Comparison of ENCODE assay signal across 1 cellular context in the genomic region with DNA sequence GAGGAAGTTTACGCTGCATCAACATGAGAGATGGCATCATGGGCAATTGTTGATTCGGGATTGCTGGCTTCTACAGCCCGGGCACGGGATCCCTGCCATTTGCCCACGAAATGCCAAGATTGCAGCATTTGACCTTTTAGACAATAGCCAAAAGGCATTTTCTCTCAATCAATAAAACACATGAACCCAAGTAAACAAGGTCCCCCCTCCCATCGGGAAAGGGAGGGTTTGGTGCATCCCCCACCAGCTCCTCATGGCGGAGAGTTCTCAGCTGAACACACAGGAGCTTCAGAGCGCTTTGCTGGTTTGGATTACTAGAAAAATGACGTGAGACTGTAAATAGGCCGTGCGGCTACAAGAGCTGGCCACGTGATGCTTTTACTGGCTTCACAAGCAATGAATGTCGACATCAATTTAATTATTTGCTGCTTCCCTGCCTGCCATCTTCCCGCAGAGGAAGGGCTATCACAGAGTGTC.
TF ChIP-seq lines count a peak whose summit lies in the region.

No MANE protein-coding gene starts in this region.

TF ChIP-seq in HepG2, 621 proteins besides CTCF, POLR2A, EP300 and RAD21 (continued from another document and continues in another):
- TF ChIP-seq ZNF431 (CRISPR knock-in tag; IDR thresholded peaks at IDR 0.05; ENCODE audit: borderline replicate concordance, low read depth) (no peak), TBX2 (CRISPR knock-in tag; IDR thresholded peaks at IDR 0.05; ENCODE audit: borderline replicate concordance) (no peak), MED13 (CRISPR knock-in tag; IDR thresholded peaks at IDR 0.05) (no peak), ZNF224 (CRISPR knock-in tag; IDR thresholded peaks at IDR 0.05) (no peak), FOXK1 (CRISPR knock-in tag; IDR thresholded peaks at IDR 0.05; ENCODE audit: borderline replicate concordance, low read depth) (peak; percentile 18; the same call in 1 of the 2 replicates), GFI1 (CRISPR knock-in tag; IDR thresholded peaks at IDR 0.05; ENCODE audit: borderline replicate concordance) (no peak), PTBP1 (IDR thresholded peaks at IDR 0.05; ENCODE audit: low read depth, low read length, poor library complexity, severe bottlenecking) (no peak), ZNF556 (CRISPR knock-in tag; IDR thresholded peaks at IDR 0.05; ENCODE audit: borderline replicate concordance) (no peak), USF2 (IDR thresholded peaks at IDR 0.05; ENCODE audit: low read depth, low read length) (peak; percentile 61), USF2 (CRISPR knock-in tag; IDR thresholded peaks at IDR 0.05; ENCODE audit: borderline replicate concordance) (peak; percentile 38; the same call in 1 of the 2 replicates), KLF11 (CRISPR knock-in tag; IDR thresholded peaks at IDR 0.05) (no peak), MAF1 (CRISPR knock-in tag; IDR thresholded peaks at IDR 0.05; ENCODE audit: borderline replicate concordance) (no peak), ZNF501 (CRISPR knock-in tag; IDR thresholded peaks at IDR 0.05) (no peak), NONO (IDR thresholded peaks at IDR 0.05) (no peak), NONO (CRISPR knock-in tag; conservative IDR thresholded peaks at IDR 0.05) (no peak), ZBTB7A (CRISPR knock-in tag; IDR thresholded peaks at IDR 0.05) (no peak), ZNF619 (CRISPR knock-in tag; IDR thresholded peaks at IDR 0.05) (no peak), SOX6 (IDR thresholded peaks at IDR 0.05) (no peak), SOX6 (CRISPR knock-in tag; IDR thresholded peaks at IDR 0.05) (peak; percentile 40; the same call in 1 of the 2 replicates), FOXA1 (IDR thresholded peaks at IDR 0.05) (no peak), FOXA1 (CRISPR knock-in tag; IDR thresholded peaks at IDR 0.05) (peak; percentile 35; the same call in 1 of the 2 replicates), SOX13 (IDR thresholded peaks at IDR 0.05) (no peak), SOX13 (CRISPR knock-in tag; conservative IDR thresholded peaks at IDR 0.05 in 1 of 2, IDR thresholded peaks at IDR 0.05 in 1 of 2) (0 out of 4 replicates have a peak, but pooled peaks of 1 of the 2 experiments have one; percentile 24), TCF7L2 (IDR thresholded peaks at IDR 0.05; ENCODE audit: low read depth, low read length) (no peak), KLF13 (CRISPR knock-in tag; IDR thresholded peaks at IDR 0.05) (no peak), TCF12 (IDR thresholded peaks at IDR 0.05) (no peak), TCF12 (CRISPR knock-in tag; IDR thresholded peaks at IDR 0.05) (no peak), ZBTB8A (CRISPR knock-in tag; IDR thresholded peaks at IDR 0.05; ENCODE audit: borderline replicate concordance, low read depth) (no peak), ZNF780A (CRISPR knock-in tag; IDR thresholded peaks at IDR 0.05) (no peak), CSRNP1 (CRISPR knock-in tag; IDR thresholded peaks at IDR 0.05) (no peak), ZFP62 (CRISPR knock-in tag; IDR thresholded peaks at IDR 0.05) (no peak), ZNF660 (CRISPR knock-in tag; IDR thresholded peaks at IDR 0.05; ENCODE audit: borderline replicate concordance, low read depth) (no peak), ZNF792 (CRISPR knock-in tag; IDR thresholded peaks at IDR 0.05) (no peak), JDP2 (CRISPR knock-in tag; IDR thresholded peaks at IDR 0.05; ENCODE audit: borderline replicate concordance) (no peak)
- TF ChIP-seq, protein P1, sequence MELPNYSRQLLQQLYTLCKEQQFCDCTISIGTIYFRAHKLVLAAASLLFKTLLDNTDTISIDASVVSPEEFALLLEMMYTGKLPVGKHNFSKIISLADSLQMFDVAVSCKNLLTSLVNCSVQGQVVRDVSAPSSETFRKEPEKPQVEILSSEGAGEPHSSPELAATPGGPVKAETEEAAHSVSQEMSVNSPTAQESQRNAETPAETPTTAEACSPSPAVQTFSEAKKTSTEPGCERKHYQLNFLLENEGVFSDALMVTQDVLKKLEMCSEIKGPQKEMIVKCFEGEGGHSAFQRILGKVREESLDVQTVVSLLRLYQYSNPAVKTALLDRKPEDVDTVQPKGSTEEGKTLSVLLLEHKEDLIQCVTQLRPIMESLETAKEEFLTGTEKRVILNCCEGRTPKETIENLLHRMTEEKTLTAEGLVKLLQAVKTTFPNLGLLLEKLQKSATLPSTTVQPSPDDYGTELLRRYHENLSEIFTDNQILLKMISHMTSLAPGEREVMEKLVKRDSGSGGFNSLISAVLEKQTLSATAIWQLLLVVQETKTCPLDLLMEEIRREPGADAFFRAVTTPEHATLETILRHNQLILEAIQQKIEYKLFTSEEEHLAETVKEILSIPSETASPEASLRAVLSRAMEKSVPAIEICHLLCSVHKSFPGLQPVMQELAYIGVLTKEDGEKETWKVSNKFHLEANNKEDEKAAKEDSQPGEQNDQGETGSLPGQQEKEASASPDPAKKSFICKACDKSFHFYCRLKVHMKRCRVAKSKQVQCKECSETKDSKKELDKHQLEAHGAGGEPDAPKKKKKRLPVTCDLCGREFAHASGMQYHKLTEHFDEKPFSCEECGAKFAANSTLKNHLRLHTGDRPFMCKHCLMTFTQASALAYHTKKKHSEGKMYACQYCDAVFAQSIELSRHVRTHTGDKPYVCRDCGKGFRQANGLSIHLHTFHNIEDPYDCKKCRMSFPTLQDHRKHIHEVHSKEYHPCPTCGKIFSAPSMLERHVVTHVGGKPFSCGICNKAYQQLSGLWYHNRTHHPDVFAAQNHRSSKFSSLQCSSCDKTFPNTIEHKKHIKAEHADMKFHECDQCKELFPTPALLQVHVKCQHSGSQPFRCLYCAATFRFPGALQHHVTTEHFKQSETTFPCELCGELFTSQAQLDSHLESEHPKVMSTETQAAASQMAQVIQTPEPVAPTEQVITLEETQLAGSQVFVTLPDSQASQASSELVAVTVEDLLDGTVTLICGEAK (IDR thresholded peaks at IDR 0.05), result no peak
- TF ChIP-seq, protein P1 (CRISPR knock-in tag; IDR thresholded peaks at IDR 0.05), result 0 out of 2 replicates have a peak, but pooled peaks have one; percentile 19
- TF ChIP-seq, protein P2, sequence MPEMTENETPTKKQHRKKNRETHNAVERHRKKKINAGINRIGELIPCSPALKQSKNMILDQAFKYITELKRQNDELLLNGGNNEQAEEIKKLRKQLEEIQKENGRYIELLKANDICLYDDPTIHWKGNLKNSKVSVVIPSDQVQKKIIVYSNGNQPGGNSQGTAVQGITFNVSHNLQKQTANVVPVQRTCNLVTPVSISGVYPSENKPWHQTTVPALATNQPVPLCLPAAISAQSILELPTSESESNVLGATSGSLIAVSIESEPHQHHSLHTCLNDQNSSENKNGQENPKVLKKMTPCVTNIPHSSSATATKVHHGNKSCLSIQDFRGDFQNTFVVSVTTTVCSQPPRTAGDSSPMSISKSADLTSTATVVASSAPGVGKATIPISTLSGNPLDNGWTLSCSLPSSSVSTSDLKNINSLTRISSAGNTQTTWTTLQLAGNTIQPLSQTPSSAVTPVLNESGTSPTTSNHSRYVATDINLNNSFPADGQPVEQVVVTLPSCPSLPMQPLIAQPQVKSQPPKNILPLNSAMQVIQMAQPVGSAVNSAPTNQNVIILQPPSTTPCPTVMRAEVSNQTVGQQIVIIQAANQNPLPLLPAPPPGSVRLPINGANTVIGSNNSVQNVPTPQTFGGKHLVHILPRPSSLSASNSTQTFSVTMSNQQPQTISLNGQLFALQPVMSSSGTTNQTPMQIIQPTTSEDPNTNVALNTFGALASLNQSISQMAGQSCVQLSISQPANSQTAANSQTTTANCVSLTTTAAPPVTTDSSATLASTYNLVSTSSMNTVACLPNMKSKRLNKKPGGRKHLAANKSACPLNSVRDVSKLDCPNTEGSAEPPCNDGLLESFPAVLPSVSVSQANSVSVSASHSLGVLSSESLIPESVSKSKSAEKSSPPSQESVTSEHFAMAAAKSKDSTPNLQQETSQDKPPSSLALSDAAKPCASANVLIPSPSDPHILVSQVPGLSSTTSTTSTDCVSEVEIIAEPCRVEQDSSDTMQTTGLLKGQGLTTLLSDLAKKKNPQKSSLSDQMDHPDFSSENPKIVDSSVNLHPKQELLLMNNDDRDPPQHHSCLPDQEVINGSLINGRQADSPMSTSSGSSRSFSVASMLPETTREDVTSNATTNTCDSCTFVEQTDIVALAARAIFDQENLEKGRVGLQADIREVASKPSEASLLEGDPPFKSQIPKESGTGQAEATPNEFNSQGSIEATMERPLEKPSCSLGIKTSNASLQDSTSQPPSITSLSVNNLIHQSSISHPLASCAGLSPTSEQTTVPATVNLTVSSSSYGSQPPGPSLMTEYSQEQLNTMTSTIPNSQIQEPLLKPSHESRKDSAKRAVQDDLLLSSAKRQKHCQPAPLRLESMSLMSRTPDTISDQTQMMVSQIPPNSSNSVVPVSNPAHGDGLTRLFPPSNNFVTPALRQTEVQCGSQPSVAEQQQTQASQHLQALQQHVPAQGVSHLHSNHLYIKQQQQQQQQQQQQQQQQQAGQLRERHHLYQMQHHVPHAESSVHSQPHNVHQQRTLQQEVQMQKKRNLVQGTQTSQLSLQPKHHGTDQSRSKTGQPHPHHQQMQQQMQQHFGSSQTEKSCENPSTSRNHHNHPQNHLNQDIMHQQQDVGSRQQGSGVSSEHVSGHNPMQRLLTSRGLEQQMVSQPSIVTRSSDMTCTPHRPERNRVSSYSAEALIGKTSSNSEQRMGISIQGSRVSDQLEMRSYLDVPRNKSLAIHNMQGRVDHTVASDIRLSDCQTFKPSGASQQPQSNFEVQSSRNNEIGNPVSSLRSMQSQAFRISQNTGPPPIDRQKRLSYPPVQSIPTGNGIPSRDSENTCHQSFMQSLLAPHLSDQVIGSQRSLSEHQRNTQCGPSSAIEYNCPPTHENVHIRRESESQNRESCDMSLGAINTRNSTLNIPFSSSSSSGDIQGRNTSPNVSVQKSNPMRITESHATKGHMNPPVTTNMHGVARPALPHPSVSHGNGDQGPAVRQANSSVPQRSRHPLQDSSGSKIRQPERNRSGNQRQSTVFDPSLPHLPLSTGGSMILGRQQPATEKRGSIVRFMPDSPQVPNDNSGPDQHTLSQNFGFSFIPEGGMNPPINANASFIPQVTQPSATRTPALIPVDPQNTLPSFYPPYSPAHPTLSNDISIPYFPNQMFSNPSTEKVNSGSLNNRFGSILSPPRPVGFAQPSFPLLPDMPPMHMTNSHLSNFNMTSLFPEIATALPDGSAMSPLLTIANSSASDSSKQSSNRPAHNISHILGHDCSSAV (CRISPR knock-in tag; IDR thresholded peaks at IDR 0.05; ENCODE audit: borderline replicate concordance), result no peak
- TF ChIP-seq, protein P3, sequence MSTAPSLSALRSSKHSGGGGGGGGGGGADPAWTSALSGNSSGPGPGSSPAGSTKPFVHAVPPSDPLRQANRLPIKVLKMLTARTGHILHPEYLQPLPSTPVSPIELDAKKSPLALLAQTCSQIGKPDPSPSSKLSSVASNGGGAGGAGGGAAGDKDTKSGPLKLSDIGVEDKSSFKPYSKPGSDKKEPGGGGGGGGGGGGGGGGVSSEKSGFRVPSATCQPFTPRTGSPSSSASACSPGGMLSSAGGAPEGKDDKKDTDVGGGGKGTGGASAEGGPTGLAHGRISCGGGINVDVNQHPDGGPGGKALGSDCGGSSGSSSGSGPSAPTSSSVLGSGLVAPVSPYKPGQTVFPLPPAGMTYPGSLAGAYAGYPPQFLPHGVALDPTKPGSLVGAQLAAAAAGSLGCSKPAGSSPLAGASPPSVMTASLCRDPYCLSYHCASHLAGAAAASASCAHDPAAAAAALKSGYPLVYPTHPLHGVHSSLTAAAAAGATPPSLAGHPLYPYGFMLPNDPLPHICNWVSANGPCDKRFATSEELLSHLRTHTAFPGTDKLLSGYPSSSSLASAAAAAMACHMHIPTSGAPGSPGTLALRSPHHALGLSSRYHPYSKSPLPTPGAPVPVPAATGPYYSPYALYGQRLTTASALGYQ (CRISPR knock-in tag; IDR thresholded peaks at IDR 0.05), result no peak
